In genomic region chrY:7302306-7302705, GRCh38 we compare ENCODE assay signal across 11 cellular contexts.
"Had no signal": no experiment of that assay in that cellular context is flagged by ENCODE, and none has a peak within 500 bp of the region (broad histone marks: within the 10 kb centered on the region; RNA-seq: fewer than 3 reads in every experiment).

No MANE protein-coding gene starts in this region.

- ATAC-seq: gastroesophageal sphincter, SK-N-SH treated with all-trans-retinoic acid at 6 μM for 48 hours had no signal

- H3K4me1 ChIP-seq: colonic mucosa, gastroesophageal sphincter, thyroid gland had no signal

- H3K36me3 ChIP-seq: colonic mucosa, thyroid gland had no signal

- H3K27ac ChIP-seq: colonic mucosa, epithelial cell of prostate, gastroesophageal sphincter, left ventricle myocardium inferior, thyroid gland had no signal

- DNase-seq: colonic mucosa; effector CD4-positive, alpha-beta T cell; kidney; left ventricle myocardium inferior; mesenchymal stem cell; SHP77; stimulated activated CD4-positive, alpha-beta T cell treated with anti-CD3 and anti-CD28 coated beads, Interleukin-2, amount 100 ng/mL, for 48 hours; thyroid gland had no signal

- H3K4me3 ChIP-seq: colonic mucosa, gastroesophageal sphincter, left ventricle myocardium inferior, thyroid gland had no signal

- H3K27me3 ChIP-seq: colonic mucosa, gastroesophageal sphincter, thyroid gland had no signal

- H3K9me3 ChIP-seq: colonic mucosa, gastroesophageal sphincter, left ventricle myocardium inferior, thyroid gland had no signal
